ENCODE assay signal across 2 cellular contexts in the genomic region with DNA sequence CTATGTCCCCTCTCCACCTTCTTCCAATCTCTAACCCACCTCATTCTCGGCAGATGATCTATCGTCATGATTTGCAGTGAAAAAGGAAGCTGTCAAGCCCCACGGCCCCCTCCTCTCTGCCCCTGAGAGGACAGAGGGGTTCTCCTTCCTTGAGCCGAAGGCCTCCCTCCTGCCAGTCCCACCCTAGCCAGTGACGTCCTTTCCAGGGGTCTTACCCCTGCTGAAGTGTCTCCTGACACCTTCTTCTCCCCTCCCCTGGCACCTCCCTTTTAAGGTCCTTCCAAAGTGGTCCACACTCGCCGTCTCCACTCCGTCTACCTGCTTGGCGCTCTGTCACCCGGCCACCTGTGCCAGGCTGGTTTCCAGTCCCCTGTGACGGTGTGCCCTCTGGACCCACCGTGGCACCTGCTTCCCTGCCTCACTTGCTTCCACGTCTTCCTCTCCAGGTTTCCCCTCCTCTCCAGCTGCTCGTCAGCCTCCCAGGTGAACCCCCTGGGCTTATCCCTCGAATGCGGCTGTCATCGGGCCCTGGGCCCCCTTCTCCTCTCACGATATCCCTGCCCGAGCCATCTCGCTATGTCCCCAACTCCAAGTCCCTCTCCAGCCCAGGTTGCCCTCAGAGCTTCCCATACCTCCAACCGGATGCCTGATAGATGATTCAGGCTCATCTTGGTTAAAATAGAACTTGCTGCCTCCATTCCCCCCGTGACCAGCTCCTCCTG.
TF ChIP-seq lines count a peak whose summit lies in the region.

No MANE protein-coding gene starts in this region.

TF ChIP-seq in GM23338, 12 proteins besides CTCF, POLR2A, EP300 and RAD21 (continues in another document):
- no peak for TF ChIP-seq POLR2AphosphoS5 (IDR thresholded peaks at IDR 0.05; ENCODE audit: low read depth)
- no peak for TF ChIP-seq EZH2phosphoT487 (IDR thresholded peaks at IDR 0.05; ENCODE audit: unreplicated experiment)
- TF ChIP-seq ZNF331 (CRISPR knock-in tag; IDR thresholded peaks at IDR 0.05; ENCODE audit: low read depth) = no peak
- TF ChIP-seq STAT1 (IDR thresholded peaks at IDR 0.05; ENCODE audit: unreplicated experiment) = no peak
- TF ChIP-seq NANOG (IDR thresholded peaks at IDR 0.05; ENCODE audit: borderline replicate concordance) = no peak
- no peak for TF ChIP-seq ZNF114 (CRISPR knock-in tag; IDR thresholded peaks at IDR 0.05)
- no peak for TF ChIP-seq EZH2 (IDR thresholded peaks at IDR 0.05; ENCODE audit: low read depth, unreplicated experiment)
- TF ChIP-seq, protein P1, sequence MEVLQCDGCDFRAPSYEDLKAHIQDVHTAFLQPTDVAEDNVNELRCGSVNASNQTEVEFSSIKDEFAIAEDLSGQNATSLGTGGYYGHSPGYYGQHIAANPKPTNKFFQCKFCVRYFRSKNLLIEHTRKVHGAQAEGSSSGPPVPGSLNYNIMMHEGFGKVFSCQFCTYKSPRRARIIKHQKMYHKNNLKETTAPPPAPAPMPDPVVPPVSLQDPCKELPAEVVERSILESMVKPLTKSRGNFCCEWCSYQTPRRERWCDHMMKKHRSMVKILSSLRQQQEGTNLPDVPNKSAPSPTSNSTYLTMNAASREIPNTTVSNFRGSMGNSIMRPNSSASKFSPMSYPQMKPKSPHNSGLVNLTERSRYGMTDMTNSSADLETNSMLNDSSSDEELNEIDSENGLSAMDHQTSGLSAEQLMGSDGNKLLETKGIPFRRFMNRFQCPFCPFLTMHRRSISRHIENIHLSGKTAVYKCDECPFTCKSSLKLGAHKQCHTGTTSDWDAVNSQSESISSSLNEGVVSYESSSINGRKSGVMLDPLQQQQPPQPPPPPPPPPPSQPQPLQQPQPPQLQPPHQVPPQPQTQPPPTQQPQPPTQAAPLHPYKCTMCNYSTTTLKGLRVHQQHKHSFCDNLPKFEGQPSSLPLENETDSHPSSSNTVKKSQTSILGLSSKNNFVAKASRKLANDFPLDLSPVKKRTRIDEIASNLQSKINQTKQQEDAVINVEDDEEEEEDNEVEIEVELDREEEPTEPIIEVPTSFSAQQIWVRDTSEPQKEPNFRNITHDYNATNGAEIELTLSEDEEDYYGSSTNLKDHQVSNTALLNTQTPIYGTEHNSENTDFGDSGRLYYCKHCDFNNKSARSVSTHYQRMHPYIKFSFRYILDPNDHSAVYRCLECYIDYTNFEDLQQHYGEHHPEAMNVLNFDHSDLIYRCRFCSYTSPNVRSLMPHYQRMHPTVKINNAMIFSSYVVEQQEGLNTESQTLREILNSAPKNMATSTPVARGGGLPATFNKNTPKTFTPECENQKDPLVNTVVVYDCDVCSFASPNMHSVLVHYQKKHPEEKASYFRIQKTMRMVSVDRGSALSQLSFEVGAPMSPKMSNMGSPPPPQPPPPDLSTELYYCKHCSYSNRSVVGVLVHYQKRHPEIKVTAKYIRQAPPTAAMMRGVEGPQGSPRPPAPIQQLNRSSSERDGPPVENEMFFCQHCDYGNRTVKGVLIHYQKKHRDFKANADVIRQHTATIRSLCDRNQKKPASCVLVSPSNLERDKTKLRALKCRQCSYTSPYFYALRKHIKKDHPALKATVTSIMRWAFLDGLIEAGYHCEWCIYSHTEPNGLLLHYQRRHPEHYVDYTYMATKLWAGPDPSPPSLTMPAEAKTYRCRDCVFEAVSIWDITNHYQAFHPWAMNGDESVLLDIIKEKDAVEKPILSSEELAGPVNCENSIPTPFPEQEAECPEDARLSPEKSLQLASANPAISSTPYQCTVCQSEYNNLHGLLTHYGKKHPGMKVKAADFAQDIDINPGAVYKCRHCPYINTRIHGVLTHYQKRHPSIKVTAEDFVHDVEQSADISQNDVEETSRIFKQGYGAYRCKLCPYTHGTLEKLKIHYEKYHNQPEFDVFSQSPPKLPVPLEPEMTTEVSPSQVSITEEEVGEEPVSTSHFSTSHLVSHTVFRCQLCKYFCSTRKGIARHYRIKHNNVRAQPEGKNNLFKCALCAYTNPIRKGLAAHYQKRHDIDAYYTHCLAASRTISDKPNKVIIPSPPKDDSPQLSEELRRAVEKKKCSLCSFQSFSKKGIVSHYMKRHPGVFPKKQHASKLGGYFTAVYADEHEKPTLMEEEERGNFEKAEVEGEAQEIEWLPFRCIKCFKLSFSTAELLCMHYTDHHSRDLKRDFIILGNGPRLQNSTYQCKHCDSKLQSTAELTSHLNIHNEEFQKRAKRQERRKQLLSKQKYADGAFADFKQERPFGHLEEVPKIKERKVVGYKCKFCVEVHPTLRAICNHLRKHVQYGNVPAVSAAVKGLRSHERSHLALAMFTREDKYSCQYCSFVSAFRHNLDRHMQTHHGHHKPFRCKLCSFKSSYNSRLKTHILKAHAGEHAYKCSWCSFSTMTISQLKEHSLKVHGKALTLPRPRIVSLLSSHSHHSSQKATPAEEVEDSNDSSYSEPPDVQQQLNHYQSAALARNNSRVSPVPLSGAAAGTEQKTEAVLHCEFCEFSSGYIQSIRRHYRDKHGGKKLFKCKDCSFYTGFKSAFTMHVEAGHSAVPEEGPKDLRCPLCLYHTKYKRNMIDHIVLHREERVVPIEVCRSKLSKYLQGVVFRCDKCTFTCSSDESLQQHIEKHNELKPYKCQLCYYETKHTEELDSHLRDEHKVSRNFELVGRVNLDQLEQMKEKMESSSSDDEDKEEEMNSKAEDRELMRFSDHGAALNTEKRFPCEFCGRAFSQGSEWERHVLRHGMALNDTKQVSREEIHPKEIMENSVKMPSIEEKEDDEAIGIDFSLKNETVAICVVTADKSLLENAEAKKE (CRISPR knock-in tag; IDR thresholded peaks at IDR 0.05) = no peak
- TF ChIP-seq, protein P2, sequence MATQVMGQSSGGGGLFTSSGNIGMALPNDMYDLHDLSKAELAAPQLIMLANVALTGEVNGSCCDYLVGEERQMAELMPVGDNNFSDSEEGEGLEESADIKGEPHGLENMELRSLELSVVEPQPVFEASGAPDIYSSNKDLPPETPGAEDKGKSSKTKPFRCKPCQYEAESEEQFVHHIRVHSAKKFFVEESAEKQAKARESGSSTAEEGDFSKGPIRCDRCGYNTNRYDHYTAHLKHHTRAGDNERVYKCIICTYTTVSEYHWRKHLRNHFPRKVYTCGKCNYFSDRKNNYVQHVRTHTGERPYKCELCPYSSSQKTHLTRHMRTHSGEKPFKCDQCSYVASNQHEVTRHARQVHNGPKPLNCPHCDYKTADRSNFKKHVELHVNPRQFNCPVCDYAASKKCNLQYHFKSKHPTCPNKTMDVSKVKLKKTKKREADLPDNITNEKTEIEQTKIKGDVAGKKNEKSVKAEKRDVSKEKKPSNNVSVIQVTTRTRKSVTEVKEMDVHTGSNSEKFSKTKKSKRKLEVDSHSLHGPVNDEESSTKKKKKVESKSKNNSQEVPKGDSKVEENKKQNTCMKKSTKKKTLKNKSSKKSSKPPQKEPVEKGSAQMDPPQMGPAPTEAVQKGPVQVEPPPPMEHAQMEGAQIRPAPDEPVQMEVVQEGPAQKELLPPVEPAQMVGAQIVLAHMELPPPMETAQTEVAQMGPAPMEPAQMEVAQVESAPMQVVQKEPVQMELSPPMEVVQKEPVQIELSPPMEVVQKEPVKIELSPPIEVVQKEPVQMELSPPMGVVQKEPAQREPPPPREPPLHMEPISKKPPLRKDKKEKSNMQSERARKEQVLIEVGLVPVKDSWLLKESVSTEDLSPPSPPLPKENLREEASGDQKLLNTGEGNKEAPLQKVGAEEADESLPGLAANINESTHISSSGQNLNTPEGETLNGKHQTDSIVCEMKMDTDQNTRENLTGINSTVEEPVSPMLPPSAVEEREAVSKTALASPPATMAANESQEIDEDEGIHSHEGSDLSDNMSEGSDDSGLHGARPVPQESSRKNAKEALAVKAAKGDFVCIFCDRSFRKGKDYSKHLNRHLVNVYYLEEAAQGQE (IDR thresholded peaks at IDR 0.05; ENCODE audit: unreplicated experiment) = no peak
- TF ChIP-seq CREB1 (CRISPR knock-in tag; IDR thresholded peaks at IDR 0.05; ENCODE audit: low read depth) = no peak
- TF ChIP-seq JUNB (IDR thresholded peaks at IDR 0.05; ENCODE audit: unreplicated experiment) = no peak

TF ChIP-seq in GM12878, 131 proteins besides CTCF, POLR2A, EP300 and RAD21:
- TF ChIP-seq DPF2 (IDR thresholded peaks at IDR 0.05) = no peak
- TF ChIP-seq KLF5 (IDR thresholded peaks at IDR 0.05; ENCODE audit: partially characterized antibody) = no peak
- TF ChIP-seq RB1 (IDR thresholded peaks at IDR 0.05; ENCODE audit: borderline replicate concordance) = no peak
- no peak for TF ChIP-seq GABPA (IDR thresholded peaks at IDR 0.05; ENCODE audit: low read depth)
- TF ChIP-seq SIN3A (IDR thresholded peaks at IDR 0.05; ENCODE audit: low read depth, low read length) = no peak
- TF ChIP-seq SIX5 (IDR thresholded peaks at IDR 0.05; ENCODE audit: low read depth, low read length, severe bottlenecking) = no peak
- TF ChIP-seq, protein P3, sequence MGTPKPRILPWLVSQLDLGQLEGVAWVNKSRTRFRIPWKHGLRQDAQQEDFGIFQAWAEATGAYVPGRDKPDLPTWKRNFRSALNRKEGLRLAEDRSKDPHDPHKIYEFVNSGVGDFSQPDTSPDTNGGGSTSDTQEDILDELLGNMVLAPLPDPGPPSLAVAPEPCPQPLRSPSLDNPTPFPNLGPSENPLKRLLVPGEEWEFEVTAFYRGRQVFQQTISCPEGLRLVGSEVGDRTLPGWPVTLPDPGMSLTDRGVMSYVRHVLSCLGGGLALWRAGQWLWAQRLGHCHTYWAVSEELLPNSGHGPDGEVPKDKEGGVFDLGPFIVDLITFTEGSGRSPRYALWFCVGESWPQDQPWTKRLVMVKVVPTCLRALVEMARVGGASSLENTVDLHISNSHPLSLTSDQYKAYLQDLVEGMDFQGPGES (IDR thresholded peaks at IDR 0.05) = no peak
- no peak for TF ChIP-seq MYB (IDR thresholded peaks at IDR 0.05; ENCODE audit: borderline replicate concordance, low read depth, low read length)
- TF ChIP-seq TARDBP (IDR thresholded peaks at IDR 0.05; ENCODE audit: borderline replicate concordance) = no peak
- TF ChIP-seq GATAD2B (conservative IDR thresholded peaks at IDR 0.05; ENCODE audit: low read depth) = no peak
